In the genomic region with DNA sequence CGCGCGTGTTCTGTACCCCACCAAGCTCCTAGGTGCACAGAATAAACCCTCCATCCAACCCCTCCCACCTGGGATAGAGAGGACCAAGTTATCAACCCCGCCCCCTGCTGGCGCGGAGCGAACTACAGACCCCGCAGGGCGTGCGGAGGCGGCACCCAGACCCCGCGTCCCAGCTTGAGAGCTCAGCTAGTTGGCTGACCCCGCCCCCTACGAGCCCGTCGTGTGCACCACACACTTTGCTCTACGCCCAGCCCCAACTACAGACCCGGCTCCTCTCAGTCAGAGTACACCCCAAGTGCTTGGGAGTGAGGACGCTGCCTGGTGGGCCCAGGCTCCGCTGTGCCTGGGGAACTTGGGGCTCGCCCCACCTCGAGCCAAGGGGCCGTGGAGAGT, we compare ENCODE assay signal across 8 cellular contexts. TPM values are rescaled to one million over a fixed set of nuclear protein-coding genes. Genes with fewer than 3 reads are reported as not detected.
DNase-seq lines count a peak whose midpoint lies in the region; ATAC-seq, FAIRE-seq and TF ChIP-seq lines count a peak whose summit lies in the region.

No MANE protein-coding gene starts in this region.

- TF ChIP-seq EP300 in HepG2 (IDR thresholded peaks at IDR 0.05; ENCODE audit: low read depth in 2 of 2, low read length in 2 of 2) (no peak), HepG2 (CRISPR knock-in tag; IDR thresholded peaks at IDR 0.05; ENCODE audit: borderline replicate concordance) (no peak)

- H3K9me3 ChIP-seq in HUES48 (ENCODE audit: control insufficient read depth, insufficient read depth, low read length) (no peaks in the 10 kb centered on the region), body of pancreas (no peaks in the 10 kb centered on the region), HepG2 (ENCODE audit: low read length) (no peaks in the 10 kb centered on the region), thoracic aorta (no peaks in the 10 kb centered on the region)

- H3K9ac ChIP-seq in HUES48 (ENCODE audit: low read depth, low read length): no peak overlapping the region
- H3K9ac ChIP-seq in HepG2 (ENCODE audit: insufficient read depth, low read depth, low read length): no peak overlapping the region

- CTCF ChIA-PET in AG04449 (lab: Yijun Ruan, JAX) (interaction anchor here (0.7 to 4.2 kb wide), 17 partner anchors 13 to 1042 kb away, joined by 3 to 33 read pairs (median 3); no protein-coding TSS in a partner anchor), HepG2 (lab: Yijun Ruan, JAX; ENCODE audit: low intra/inter-chr PET ratio, low total read pairs) (interaction anchor here (0.7 to 4.2 kb wide), 6 partner anchors 343 to 1020 kb away, joined by 3 to 36 read pairs (median 19); no protein-coding TSS in a partner anchor)

- H3K36me3 ChIP-seq in HUES48 (ENCODE audit: control insufficient read depth, insufficient read depth, low read length) (no peaks in the 10 kb centered on the region), body of pancreas (replicated peaks in 1 of 2; ENCODE audit: insufficient read depth in 1 of 2, low read depth in 2 of 2) (no peaks in the 10 kb centered on the region), HepG2 (replicated peaks in 1 of 2; ENCODE audit: control insufficient read depth in 1 of 2, insufficient read depth in 2 of 2, low read length in 2 of 2) (no peaks in the 10 kb centered on the region), thoracic aorta (no peaks in the 10 kb centered on the region)

- peak overlapping the region; percentile 34; the same call in 1 of the 2 replicates for H3K4me2 ChIP-seq in HepG2 (ENCODE audit: low read depth, low read length)

- H4K20me1 ChIP-seq in HepG2 (ENCODE audit: insufficient read depth, low read length): no peaks in the 10 kb centered on the region

- intact Hi-C loops in body of pancreas (cut with DNase I) (loop anchor here (5.0 kb wide), 2 partner anchors 923 to 1018 kb away; no protein-coding TSS in a partner anchor), HepG2 (cut with micrococcal nuclease; ENCODE audit: unreplicated experiment) (loop anchor here (1.0 to 2.0 kb wide), 2 partner anchors 702 to 922 kb away; no protein-coding TSS in a partner anchor)

- H2AFZ ChIP-seq in HepG2 (ENCODE audit: low read length): no peak overlapping the region

- in situ Hi-C loops in HepG2 (cut with HindIII; ENCODE audit: extremely low pct_ligation_motif_present, low pct_unique_long_range_greater_than_20kb): loop anchor here (5.0 kb wide), 3 partner anchors 528 to 1018 kb away; no protein-coding TSS in a partner anchor

- H3K27ac ChIP-seq in HUES48 (ENCODE audit: low read depth, low read length) (no peak overlapping the region), body of pancreas (no peak overlapping the region), HepG2 (ENCODE audit: extremely low read length, insufficient read depth, low read length) (no peak overlapping the region), thoracic aorta (no peak overlapping the region)

- no peak for DNase-seq in AG04449 (ENCODE audit: low read depth, low spot score)
- peak; percentile 26 to 57 (median 38) for DNase-seq in body of pancreas
- peak; percentile 57 for DNase-seq in HepG2 (ENCODE audit: low spot score)
- no peak for DNase-seq in thoracic aorta (ENCODE audit: low spot score)

- no peak for TF ChIP-seq POLR2A in body of pancreas (IDR thresholded peaks at IDR 0.05)
- TF ChIP-seq POLR2A in HepG2 (IDR thresholded peaks at IDR 0.05; ENCODE audit: insufficient read depth in 1 of 2, low read depth in 2 of 2, low read length in 2 of 2): no peak

- ATAC-seq in body of pancreas (no peak), HepG2 (peak; percentile 89), thoracic aorta (ENCODE audit: insufficient number of reproducible peaks, low FRiP score, low read depth) (no peak), HG02938 (IDR thresholded peaks at IDR 0.05; ENCODE audit: unreplicated experiment) (no peak), HG02642 (IDR thresholded peaks at IDR 0.05; ENCODE audit: poor library complexity, unreplicated experiment) (no peak), HG03571 (IDR thresholded peaks at IDR 0.05; ENCODE audit: unreplicated experiment) (no peak)

- peaks cover 69% of the 10 kb centered on the region for H3K27me3 ChIP-seq in HUES48 (ENCODE audit: control insufficient read depth, insufficient read depth, low read length)
- peaks cover 0 to 33% of the 10 kb centered on the region in 2 donors for H3K27me3 ChIP-seq in body of pancreas
- H3K27me3 ChIP-seq in HepG2 (ENCODE audit: control insufficient read depth in 1 of 2, insufficient read depth in 2 of 2, low read length in 2 of 2): peaks cover 18 to 38% of the 10 kb centered on the region in 2 experiments
- peaks cover 7% of the 10 kb centered on the region for H3K27me3 ChIP-seq in thoracic aorta (replicated peaks; ENCODE audit: insufficient read depth)

- TF ChIP-seq CTCF in AG04449 (IDR thresholded peaks at IDR 0.05; ENCODE audit: insufficient read depth, low read length, missing control alignments) (peak; percentile 48), body of pancreas (IDR thresholded peaks at IDR 0.05) (peak in 4 of 7 experiments; percentile 21 to 34 (median 32)), HepG2 (CRISPR knock-in tag; IDR thresholded peaks at IDR 0.05) (peak; percentile 83), thoracic aorta (IDR thresholded peaks at IDR 0.05) (peak; percentile 53)

- H3K4me1 ChIP-seq in HUES48 (ENCODE audit: control insufficient read depth, insufficient read depth, low read length) (peaks cover 6% of the 10 kb centered on the region), body of pancreas (peaks cover 28% of the 10 kb centered on the region), HepG2 (ENCODE audit: insufficient read depth, low read length) (peaks cover 8% of the 10 kb centered on the region), thoracic aorta (ENCODE audit: control insufficient read depth in 1 of 2, low read depth in 2 of 2) (peaks cover 11 to 38% of the 10 kb centered on the region in 2 donors)

- FAIRE-seq in HepG2 (lab: Jason Lieb, UNC): peak; percentile 50

- TF ChIP-seq RAD21 in HepG2 (CRISPR knock-in tag; IDR thresholded peaks at IDR 0.05): peak; percentile 31; the same call in 1 of the 2 replicates

- no peaks in the 10 kb centered on the region for H3K79me2 ChIP-seq in HepG2 (ENCODE audit: insufficient read depth, low read length)

- H3K4me3 ChIP-seq in AG04449 (ENCODE audit: low read depth, low read length) (no peak overlapping the region), HUES48 (ENCODE audit: low read depth, low read length) (peak overlapping the region; percentile 65), body of pancreas (no peak overlapping the region), HepG2 (replicated peaks in 1 of 3; ENCODE audit: insufficient read depth in 1 of 3, low read depth in 2 of 3, low read length in 3 of 3) (peak overlapping the region in 1 of 3 experiments; percentile 9; a peak in 1 of 6 replicates), thoracic aorta (peak overlapping the region; percentile 46)

- POLR2A ChIA-PET in AG04449 (lab: Yijun Ruan, JAX) (no interaction called here), HepG2 (lab: Yijun Ruan, JAX) (no interaction called here)

- BruUV-seq in HepG2 (replicated peaks; lab: Mats Ljungman, UMichigan): no TSS peak

- 2% methylated on average over 11 to 24 of the region's 24 CpGs for WGBS in body of pancreas, 2 donors
- WGBS in HepG2 (ENCODE audit: low lambda C conversion rate): 16% methylated on average over 24 of the region's 24 CpGs

TF ChIP-seq in HepG2, 621 proteins besides CTCF, POLR2A, EP300 and RAD21 (continues in another document):
- TF ChIP-seq ZNF33B (CRISPR knock-in tag; IDR thresholded peaks at IDR 0.05) (no peak), NR3C1 (CRISPR knock-in tag; IDR thresholded peaks at IDR 0.05) (no peak), ZMYM4 (CRISPR knock-in tag; IDR thresholded peaks at IDR 0.05) (no peak), ZSCAN5A (CRISPR knock-in tag; IDR thresholded peaks at IDR 0.05; ENCODE audit: borderline replicate concordance) (no peak), TAF1 (CRISPR knock-in tag; IDR thresholded peaks at IDR 0.05) (no peak), ZNF343 (CRISPR knock-in tag; IDR thresholded peaks at IDR 0.05) (no peak), NFKB2 (CRISPR knock-in tag; IDR thresholded peaks at IDR 0.05; ENCODE audit: borderline replicate concordance) (no peak)

RNA-seq across cellular contexts. Expression of gene GRIN2A, which starts 1.5 kb away (rescaled TPM):
- 10 to 100 TPM in 1 of 2 donors, under 1 TPM in 1; 0.26 to 21.4 TPM for total RNA-seq in body of pancreas
- not detected in 2 replicates for total RNA-seq in HepG2 (2016; rRNA removed; fragmentation: Illumina TruSeq; extraction: Trizol)
- total RNA-seq in HepG2 (2016; cell fraction: cytosol; rRNA removed; fragmentation: Illumina TruSeq; extraction: Trizol; ENCODE audit: low read depth): not detected in 2 replicates
- total RNA-seq in HepG2 (2016; cell fraction: insoluble cytoplasmic fraction; rRNA removed; fragmentation: Illumina TruSeq; extraction: Trizol): not detected in 2 replicates
- not detected in 2 replicates for total RNA-seq in HepG2 (2016; cell fraction: membrane; rRNA removed; fragmentation: Illumina TruSeq; extraction: Trizol)
- not detected in 2 replicates for total RNA-seq in HepG2 (2016; cell fraction: nucleus; rRNA removed; fragmentation: Illumina TruSeq; extraction: Trizol)
- polyA plus RNA-seq in HepG2 (2011; rRNA removed): not detected in 2 replicates
- not detected in 2 replicates for polyA plus RNA-seq in HepG2 (2011; cell fraction: cytosol; rRNA removed)
- not detected in 2 replicates for polyA plus RNA-seq in HepG2 (2011; cell fraction: nucleus; rRNA removed)
- not detected in 2 replicates for polyA plus RNA-seq in HepG2 (2012)
- not detected in 2 replicates for polyA plus RNA-seq in HepG2 (2016; cell fraction: cytosol; fragmentation: Illumina TruSeq; extraction: Trizol; ENCODE audit: low read depth)
- not detected in 2 replicates for polyA plus RNA-seq in HepG2 (2016; cell fraction: insoluble cytoplasmic fraction; fragmentation: Illumina TruSeq; extraction: Trizol; ENCODE audit: low read depth)
- polyA plus RNA-seq in HepG2 (2016; cell fraction: membrane; fragmentation: Illumina TruSeq; extraction: Trizol; ENCODE audit: low read depth): not detected in 2 replicates
- polyA plus RNA-seq in HepG2 (2016; cell fraction: nucleus; fragmentation: Illumina TruSeq; extraction: Trizol; ENCODE audit: insufficient read depth, low read depth): not detected in 2 replicates
- not detected in 2 replicates for polyA minus RNA-seq in HepG2 (2011; rRNA and poly(A)+ RNA removed; ENCODE audit: low replicate concordance)
- polyA minus RNA-seq in HepG2 (2011; cell fraction: cytosol; rRNA and poly(A)+ RNA removed): not detected in 2 replicates
- not detected in 2 replicates for polyA minus RNA-seq in HepG2 (2011; cell fraction: nucleus; rRNA and poly(A)+ RNA removed)
- total RNA-seq in thoracic aorta: 1 to 10 TPM in 1 of 2 donors, under 1 TPM in 1; 0.27 to 2.5 TPM

Comparison
In these comparisons a context has a peak if more than half of its experiments do, and no peak if none do; other contexts are left out.
1. DNase-seq: peak in body of pancreas (4 of 4) and HepG2 (single experiment); none in AG04449 (single experiment) and thoracic aorta (single experiment).
2. H3K4me3 ChIP-seq: peak in HUES48 (single experiment) and thoracic aorta (single experiment); none in AG04449 (single experiment) and body of pancreas (0 of 2).
3. CTCF ChIP-seq: peak in every context shown above with its lines; median percentile 83 in HepG2; 53 in thoracic aorta; 48 in AG04449; 32 in body of pancreas.